10 cellular contexts compared by ENCODE assay signal in the genomic region with DNA sequence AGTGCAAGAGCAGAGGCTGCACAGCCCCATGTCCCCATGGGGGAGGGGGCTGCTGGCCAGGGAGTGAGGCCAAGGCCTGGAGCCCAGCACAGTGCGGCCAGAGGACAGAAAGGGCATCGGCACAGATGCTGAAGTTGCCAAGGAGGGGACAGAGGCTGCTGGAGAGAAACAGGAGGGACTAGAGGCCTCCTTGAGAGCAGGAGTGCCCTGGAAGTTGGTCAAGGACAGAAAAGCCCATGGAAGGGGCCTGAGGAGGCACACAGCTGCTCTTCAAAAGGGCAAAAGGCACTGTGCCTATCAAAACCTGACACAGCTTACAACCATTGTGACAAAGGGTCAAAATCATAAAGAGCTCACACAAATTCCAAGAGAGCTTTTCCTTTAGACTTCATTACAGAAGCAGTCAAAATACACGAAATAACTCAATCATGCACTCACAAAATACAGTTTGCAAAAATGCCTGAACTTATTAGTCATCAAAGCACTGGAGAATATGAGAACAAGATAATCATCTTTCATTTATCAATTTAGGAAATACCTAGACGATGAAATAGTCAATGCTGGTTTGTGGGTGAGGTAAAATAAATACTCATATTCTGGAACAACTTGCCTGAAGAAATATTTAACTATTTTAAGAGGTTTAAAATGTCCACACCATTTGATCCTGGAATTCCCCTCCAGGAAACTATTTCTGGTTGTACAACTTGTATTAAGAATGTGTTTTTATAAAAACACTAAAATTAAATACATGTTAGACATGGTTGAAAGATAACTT.
A peak's percentile ranks its signal among the peaks of the same experiment; 100 is the strongest.
DNase-seq lines count a peak whose midpoint lies in the region; ATAC-seq, FAIRE-seq and TF ChIP-seq lines count a peak whose summit lies in the region.
"Had no signal": no experiment of that assay in that cellular context is flagged by ENCODE, and none has a peak within 500 bp of the region (broad histone marks: within the 10 kb centered on the region; RNA-seq: fewer than 3 reads in every experiment).

No MANE protein-coding gene starts in this region.

- no peak for ATAC-seq in GM18870 (IDR thresholded peaks at IDR 0.05; ENCODE audit: unreplicated experiment)

- peak; percentile 36 for FAIRE-seq in H54 (lab: Jason Lieb, UNC)
- peak; percentile 84 for FAIRE-seq in islet of Langerhans (lab: Jason Lieb, UNC)
- FAIRE-seq: TTC549 had no signal

- DNase-seq in H54 (ENCODE audit: insufficient read length, low spot score): peak; percentile 56
- DNase-seq in amniotic stem cell (lab: John Stamatoyannopoulos, UW): peak; percentile 49
- peak; percentile 65 for DNase-seq in stromal cell of bone marrow (ENCODE audit: low read depth)
- no peak for DNase-seq in HuH-7.5 (ENCODE audit: low spot score)
- no peak for DNase-seq in NCI-H2196 (lab: John Stamatoyannopoulos, UW; ENCODE audit: unreplicated experiment)
- DNase-seq: activated naive CD4-positive, alpha-beta T cell; NCI-H2107 had no signal

- no peak for TF ChIP-seq POLR2A in H54 (IDR thresholded peaks at IDR 0.05; ENCODE audit: low read depth, low read length)

Comparison
In these comparisons a context has a peak if more than half of its experiments do, and no peak if none do; other contexts are left out.
1. DNase-seq: peak in H54 (single experiment), amniotic stem cell (single experiment) and stromal cell of bone marrow (single experiment); none in HuH-7.5 (single experiment) and NCI-H2196 (single experiment).